In the genomic region with DNA sequence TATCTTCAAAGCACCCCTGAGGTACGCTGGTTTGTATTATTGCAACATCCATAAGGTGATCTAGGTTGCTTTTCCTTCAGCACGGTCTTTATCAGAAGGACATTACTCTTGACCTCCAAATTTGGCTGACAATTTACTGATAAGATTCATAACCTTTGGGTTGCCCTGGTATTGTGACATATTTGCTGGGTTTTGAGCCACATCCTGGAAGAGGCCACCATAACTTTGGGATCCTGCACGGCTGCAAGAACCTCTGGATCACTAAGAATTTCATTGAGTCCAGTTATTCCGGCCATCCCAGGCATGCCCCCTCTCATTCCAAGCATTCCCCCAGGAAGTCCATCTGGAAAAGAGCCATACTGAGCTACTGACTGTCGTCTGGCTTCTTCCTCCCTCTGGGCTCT, we compare ENCODE assay signal across 2 cellular contexts.
TF ChIP-seq lines count a peak whose summit lies in the region.

No MANE protein-coding gene starts in this region.

TF ChIP-seq in Ishikawa, 13 proteins besides CTCF, POLR2A, EP300 and RAD21:
- TF ChIP-seq CEBPB (IDR thresholded peaks at IDR 0.05) (no peak), TEAD4 (IDR thresholded peaks at IDR 0.05) (peak; percentile 38; the same call in 1 of the 2 replicates)
TF ChIP-seq in Ishikawa: peak in this region for 1.

TF ChIP-seq in HepG2, 621 proteins besides CTCF, POLR2A, EP300 and RAD21:
- TF ChIP-seq, protein P1, sequence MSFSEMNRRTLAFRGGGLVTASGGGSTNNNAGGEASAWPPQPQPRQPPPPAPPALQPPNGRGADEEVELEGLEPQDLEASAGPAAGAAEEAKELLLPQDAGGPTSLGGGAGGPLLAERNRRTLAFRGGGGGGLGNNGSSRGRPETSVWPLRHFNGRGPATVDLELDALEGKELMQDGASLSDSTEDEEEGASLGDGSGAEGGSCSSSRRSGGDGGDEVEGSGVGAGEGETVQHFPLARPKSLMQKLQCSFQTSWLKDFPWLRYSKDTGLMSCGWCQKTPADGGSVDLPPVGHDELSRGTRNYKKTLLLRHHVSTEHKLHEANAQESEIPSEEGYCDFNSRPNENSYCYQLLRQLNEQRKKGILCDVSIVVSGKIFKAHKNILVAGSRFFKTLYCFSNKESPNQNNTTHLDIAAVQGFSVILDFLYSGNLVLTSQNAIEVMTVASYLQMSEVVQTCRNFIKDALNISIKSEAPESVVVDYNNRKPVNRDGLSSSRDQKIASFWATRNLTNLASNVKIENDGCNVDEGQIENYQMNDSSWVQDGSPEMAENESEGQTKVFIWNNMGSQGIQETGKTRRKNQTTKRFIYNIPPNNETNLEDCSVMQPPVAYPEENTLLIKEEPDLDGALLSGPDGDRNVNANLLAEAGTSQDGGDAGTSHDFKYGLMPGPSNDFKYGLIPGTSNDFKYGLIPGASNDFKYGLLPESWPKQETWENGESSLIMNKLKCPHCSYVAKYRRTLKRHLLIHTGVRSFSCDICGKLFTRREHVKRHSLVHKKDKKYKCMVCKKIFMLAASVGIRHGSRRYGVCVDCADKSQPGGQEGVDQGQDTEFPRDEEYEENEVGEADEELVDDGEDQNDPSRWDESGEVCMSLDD (CRISPR knock-in tag; IDR thresholded peaks at IDR 0.05; ENCODE audit: borderline replicate concordance) = 0 out of 2 replicates have a peak, but pooled peaks have one; percentile 40
- peak; percentile 71 for TF ChIP-seq CEBPB (IDR thresholded peaks at IDR 0.05; ENCODE audit: borderline replicate concordance, low read depth, low read length)
- TF ChIP-seq TEAD3 (CRISPR knock-in tag; optimal IDR thresholded peaks at IDR 0.05; ENCODE audit: borderline replicate concordance) = peak; percentile 79
- TF ChIP-seq, protein P2, sequence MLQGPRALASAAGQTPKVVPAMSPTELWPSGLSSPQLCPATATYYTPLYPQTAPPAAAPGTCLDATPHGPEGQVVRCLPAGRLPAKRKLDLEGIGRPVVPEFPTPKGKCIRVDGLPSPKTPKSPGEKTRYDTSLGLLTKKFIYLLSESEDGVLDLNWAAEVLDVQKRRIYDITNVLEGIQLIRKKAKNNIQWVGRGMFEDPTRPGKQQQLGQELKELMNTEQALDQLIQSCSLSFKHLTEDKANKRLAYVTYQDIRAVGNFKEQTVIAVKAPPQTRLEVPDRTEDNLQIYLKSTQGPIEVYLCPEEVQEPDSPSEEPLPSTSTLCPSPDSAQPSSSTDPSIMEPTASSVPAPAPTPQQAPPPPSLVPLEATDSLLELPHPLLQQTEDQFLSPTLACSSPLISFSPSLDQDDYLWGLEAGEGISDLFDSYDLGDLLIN (CRISPR knock-in tag; IDR thresholded peaks at IDR 0.05; ENCODE audit: borderline replicate concordance) = no peak
- no peak for TF ChIP-seq PCBP2 (optimal IDR thresholded peaks at IDR 0.05; ENCODE audit: low read depth, low read length, poor library complexity, severe bottlenecking)
- peak; percentile 32; the same call in 1 of the 2 replicates for TF ChIP-seq CEBPG (CRISPR knock-in tag; IDR thresholded peaks at IDR 0.05)
- no peak for TF ChIP-seq HOXD1 (CRISPR knock-in tag; IDR thresholded peaks at IDR 0.05)
- no peak for TF ChIP-seq ZSCAN31 (CRISPR knock-in tag; IDR thresholded peaks at IDR 0.05; ENCODE audit: low read depth)
- no peak for TF ChIP-seq TCF12 (IDR thresholded peaks at IDR 0.05)
- TF ChIP-seq TCF12 (CRISPR knock-in tag; IDR thresholded peaks at IDR 0.05) = no peak
- no peak for TF ChIP-seq ARHGAP35 (CRISPR knock-in tag; IDR thresholded peaks at IDR 0.05; ENCODE audit: borderline replicate concordance)
- TF ChIP-seq SETDB1 (CRISPR knock-in tag; IDR thresholded peaks at IDR 0.05; ENCODE audit: borderline replicate concordance) = no peak
- TF ChIP-seq IRF2 (CRISPR knock-in tag; IDR thresholded peaks at IDR 0.05) = no peak
- TF ChIP-seq HNF4A (CRISPR knock-in tag; IDR thresholded peaks at IDR 0.05) = no peak
- TF ChIP-seq, protein P3, sequence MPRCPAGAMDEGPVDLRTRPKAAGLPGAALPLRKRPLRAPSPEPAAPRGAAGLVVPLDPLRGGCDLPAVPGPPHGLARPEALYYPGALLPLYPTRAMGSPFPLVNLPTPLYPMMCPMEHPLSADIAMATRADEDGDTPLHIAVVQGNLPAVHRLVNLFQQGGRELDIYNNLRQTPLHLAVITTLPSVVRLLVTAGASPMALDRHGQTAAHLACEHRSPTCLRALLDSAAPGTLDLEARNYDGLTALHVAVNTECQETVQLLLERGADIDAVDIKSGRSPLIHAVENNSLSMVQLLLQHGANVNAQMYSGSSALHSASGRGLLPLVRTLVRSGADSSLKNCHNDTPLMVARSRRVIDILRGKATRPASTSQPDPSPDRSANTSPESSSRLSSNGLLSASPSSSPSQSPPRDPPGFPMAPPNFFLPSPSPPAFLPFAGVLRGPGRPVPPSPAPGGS (CRISPR knock-in tag; IDR thresholded peaks at IDR 0.05) = no peak
- TF ChIP-seq ZMYM3 (CRISPR knock-in tag; IDR thresholded peaks at IDR 0.05) = no peak
- TF ChIP-seq NFE2L2 (IDR thresholded peaks at IDR 0.05; ENCODE audit: low read length) = no peak
- TF ChIP-seq IRX3 (CRISPR knock-in tag; IDR thresholded peaks at IDR 0.05; ENCODE audit: borderline replicate concordance, low read depth) = no peak
TF ChIP-seq in HepG2: peak in this region for 4.
